8 cellular contexts compared by ENCODE assay signal in genomic region chr1:66563094-66563800, GRCh38. TPM values are rescaled to one million over a fixed set of nuclear protein-coding genes. Genes with fewer than 3 reads are reported as not detected.
A peak's percentile ranks its signal among the peaks of the same experiment; 100 is the strongest.
DNase-seq lines count a peak whose midpoint lies in the region; ATAC-seq lines count a peak whose summit lies in the region.

No MANE protein-coding gene starts in this region.

- no peaks in the 10 kb centered on the region for H3K36me3 Mint-ChIP-seq in activated CD8-positive, alpha-beta memory T cell treated with anti-CD3 and anti-CD28 coated beads, Interleukin-2, amount 10 ng/mL, durations not matched to agents 7 days and 5 days

- peaks cover 16% of the 10 kb centered on the region for H3K27me3 Mint-ChIP-seq in activated CD8-positive, alpha-beta memory T cell treated with anti-CD3 and anti-CD28 coated beads, Interleukin-2, amount 10 ng/mL, durations not matched to agents 7 days and 5 days

- H3K4me3 ChIP-seq in BLaER1 treated with 17β-estradiol and CSF1 and Interleukin-3, amounts not matched to agents 10 nM and 100 nM, result peak overlapping the region in 3 of 10 experiments; percentile 28 to 44 (median 36); a peak in 6 of 20 replicates

- in situ Hi-C loops in SK-MEL-5 (cut with HindIII; ENCODE audit: low pct_unique_long_range_greater_than_20kb, low sequenced_read_pairs), result no loop called here

- peak; percentile 65 for DNase-seq in SK-MEL-5 (ENCODE audit: low read depth, low spot score)
- peak; percentile 92 for DNase-seq in fibroblast of the conjunctiva (ENCODE audit: low read depth)
- DNase-seq in non-pigmented ciliary epithelial cell (ENCODE audit: low read depth), result peak; percentile 91
- no peak for DNase-seq in CD1c-positive myeloid dendritic cell (ENCODE audit: extremely low spot score)
- DNase-seq in stimulated activated CD4-positive, alpha-beta T cell treated with anti-CD3 and anti-CD28 coated beads, Interleukin-15, amount 100 ng/mL, for 24 hours, result no peak
- no peak for DNase-seq in activated CD8-positive, alpha-beta memory T cell treated with anti-CD3 and anti-CD28 coated beads, Interleukin-2, amount 10 ng/mL, durations not matched to agents 7 days and 5 days

- peak overlapping the region in 5 of 11 experiments; percentile 49 to 95 (median 83); a peak in 9 of 22 replicates for H3K4me2 ChIP-seq in BLaER1 treated with 17β-estradiol and CSF1 and Interleukin-3, amounts not matched to agents 10 nM and 100 nM

- no peaks in the 10 kb centered on the region for H3K36me3 ChIP-seq in BLaER1 treated with 17β-estradiol and CSF1 and Interleukin-3, amounts not matched to agents 10 nM and 100 nM

- H3K27ac ChIP-seq in BLaER1 treated with 17β-estradiol and CSF1 and Interleukin-3, amounts not matched to agents 10 nM and 100 nM, result peak overlapping the region in 6 of 11 experiments; percentile 54 to 96 (median 86); a peak in 11 of 22 replicates

- H3K4me1 ChIP-seq in BLaER1 treated with 17β-estradiol and CSF1 and Interleukin-3, amounts not matched to agents 10 nM and 100 nM, result peaks cover 0 to 81% (median 15%) of the 10 kb centered on the region in 10 experiments; a peak in 10 of 20 replicates

- no peaks in the 10 kb centered on the region for H3K27me3 ChIP-seq in BLaER1 treated with 17β-estradiol and CSF1 and Interleukin-3, amounts not matched to agents 10 nM and 100 nM

- no peak overlapping the region for H3K4me3 Mint-ChIP-seq in activated CD8-positive, alpha-beta memory T cell treated with anti-CD3 and anti-CD28 coated beads, Interleukin-2, amount 10 ng/mL, durations not matched to agents 7 days and 5 days

- H3K9ac ChIP-seq in BLaER1 treated with 17β-estradiol and CSF1 and Interleukin-3, amounts not matched to agents 10 nM and 100 nM, result peak overlapping the region in 4 of 11 experiments; percentile 41 to 85 (median 80); a peak in 8 of 22 replicates

- no peaks in the 10 kb centered on the region for H3K9me3 Mint-ChIP-seq in activated CD8-positive, alpha-beta memory T cell treated with anti-CD3 and anti-CD28 coated beads, Interleukin-2, amount 10 ng/mL, durations not matched to agents 7 days and 5 days (ENCODE audit: low read depth)

- no peaks in the 10 kb centered on the region for H4K20me1 ChIP-seq in BLaER1 treated with 17β-estradiol and CSF1 and Interleukin-3, amounts not matched to agents 10 nM and 100 nM

- no peaks in the 10 kb centered on the region for H3K4me1 Mint-ChIP-seq in activated CD8-positive, alpha-beta memory T cell treated with anti-CD3 and anti-CD28 coated beads, Interleukin-2, amount 10 ng/mL, durations not matched to agents 7 days and 5 days

- H3K27ac Mint-ChIP-seq in activated CD8-positive, alpha-beta memory T cell treated with anti-CD3 and anti-CD28 coated beads, Interleukin-2, amount 10 ng/mL, durations not matched to agents 7 days and 5 days, result no peak overlapping the region

- no peak for ATAC-seq in activated CD8-positive, alpha-beta memory T cell treated with anti-CD3 and anti-CD28 coated beads, Interleukin-2, amount 10 ng/mL, durations not matched to agents 7 days and 5 days
- no peak for ATAC-seq in GM19467 (IDR thresholded peaks at IDR 0.05; ENCODE audit: unreplicated experiment)

- CTCF ChIA-PET in activated CD8-positive, alpha-beta memory T cell treated with anti-CD3 and anti-CD28 coated beads, Interleukin-2, amount 10 ng/mL, durations not matched to agents 7 days and 5 days (lab: Charles Lee), result no interaction called here

- peaks cover 0 to 19% (median 0%) of the 10 kb centered on the region in 11 experiments; a peak in 3 of 22 replicates for H3K9me3 ChIP-seq in BLaER1 treated with 17β-estradiol and CSF1 and Interleukin-3, amounts not matched to agents 10 nM and 100 nM (replicated peaks in 1 of 11)

RNA-seq across cellular contexts. Expression of gene SGIP1, which starts 29.3 kb away (rescaled TPM):
- total RNA-seq in SK-MEL-5 (2014; rRNA removed; shearing (Covaris generic)), result 0.16 and 0.37 TPM in 2 replicates
- polyA plus RNA-seq in SK-MEL-5 (2015; cell fraction: cytosol; rRNA removed), result 0.04 and 0.14 TPM in 2 replicates
- not detected in 2 replicates for polyA plus RNA-seq in SK-MEL-5 (2015; cell fraction: nucleus; rRNA removed)
- not detected for total RNA-seq in activated CD8-positive, alpha-beta memory T cell treated with anti-CD3 and anti-CD28 coated beads, Interleukin-2, amount 10 ng/mL, durations not matched to agents 7 days and 5 days

Comparison
In these comparisons a context has a peak if more than half of its experiments do, and no peak if none do; other contexts are left out.
1. DNase-seq: peak in SK-MEL-5 (single experiment), fibroblast of the conjunctiva (single experiment) and non-pigmented ciliary epithelial cell (single experiment); none in CD1c-positive myeloid dendritic cell (single experiment), stimulated activated CD4-positive, alpha-beta T cell treated with anti-CD3 and anti-CD28 coated beads, Interleukin-15, amount 100 ng/mL, for 24 hours (single experiment) and activated CD8-positive, alpha-beta memory T cell treated with anti-CD3 and anti-CD28 coated beads, Interleukin-2, amount 10 ng/mL, durations not matched to agents 7 days and 5 days (single experiment).